1 cellular context compared by ENCODE assay signal in genomic region chr1:87084247-87084836, GRCh38.
TF ChIP-seq lines count a peak whose summit lies in the region.

No MANE protein-coding gene starts in this region.

TF ChIP-seq in GM23338, 12 proteins besides CTCF, POLR2A, EP300 and RAD21 (continued from another document):
- no peak for TF ChIP-seq ZNF462 (CRISPR knock-in tag; IDR thresholded peaks at IDR 0.05)
